8 cellular contexts compared by ENCODE assay signal in genomic region chr10:22251751-22252285, GRCh38. TPM values are rescaled to one million over a fixed set of nuclear protein-coding genes. Genes with fewer than 3 reads are reported as not detected.
DNase-seq lines count a peak whose midpoint lies in the region; ATAC-seq and TF ChIP-seq lines count a peak whose summit lies in the region.

No MANE protein-coding gene starts in this region.

- peak overlapping the region; percentile 88 for H3K9ac ChIP-seq in OCI-LY3 (ENCODE audit: low read length)

- peak overlapping the region; percentile 93 for H2AFZ ChIP-seq in OCI-LY3 (ENCODE audit: low read depth, low read length)
- H2AFZ ChIP-seq in neuron (ENCODE audit: low read depth, low read length): peak overlapping the region; percentile 95

- H3K79me2 ChIP-seq in OCI-LY3 (ENCODE audit: low read length): no peaks in the 10 kb centered on the region

- H3K4me3 ChIP-seq in A673 (ENCODE audit: low read depth, low read length, poor library complexity, severe bottlenecking) (peak overlapping the region; percentile 55), OCI-LY3 (ENCODE audit: low read length) (peak overlapping the region; percentile 95), gastroesophageal sphincter (peak overlapping the region; percentile 39 to 84), neuron (ENCODE audit: low read length) (peak overlapping the region; percentile 51)

- H3K4me2 ChIP-seq in OCI-LY3 (ENCODE audit: low read length): peak overlapping the region; percentile 87

- TF ChIP-seq POLR2A in gastroesophageal sphincter (IDR thresholded peaks at IDR 0.05): no peak

- no TSS peak for BruUV-seq in A673 (replicated peaks; lab: Mats Ljungman, UMichigan)

- POLR2A ChIA-PET in A673 (lab: Charles Lee; ENCODE audit: low non-redundant PET): no interaction called here

- intact Hi-C loops in A673 (cut with micrococcal nuclease; ENCODE audit: unreplicated experiment): loop anchor here (10.0 kb wide), 1 partner anchor 343 kb away; no protein-coding TSS in a partner anchor

- H3K4me1 ChIP-seq in A673 (ENCODE audit: insufficient read depth, low read length, poor library complexity, severe bottlenecking) (peaks cover 35% of the 10 kb centered on the region), OCI-LY3 (ENCODE audit: low read length) (peaks cover 3% of the 10 kb centered on the region), gastroesophageal sphincter (peaks cover 0 to 28% (median 0%) of the 10 kb centered on the region in 3 donors), neuron (ENCODE audit: insufficient read depth, low read length) (peaks cover 5% of the 10 kb centered on the region)

- H3K9me3 ChIP-seq in A673 (ENCODE audit: low read depth, low read length, poor library complexity, severe bottlenecking) (no peaks in the 10 kb centered on the region), OCI-LY3 (ENCODE audit: insufficient read depth, low read length) (no peaks in the 10 kb centered on the region), gastroesophageal sphincter (no peaks in the 10 kb centered on the region), neuron (ENCODE audit: low read length) (peaks cover 4% of the 10 kb centered on the region)

- no peak for TF ChIP-seq CTCF in A673 (conservative IDR thresholded peaks at IDR 0.05; ENCODE audit: low read depth, low read length)
- TF ChIP-seq CTCF in OCI-LY3 (IDR thresholded peaks at IDR 0.05; ENCODE audit: low read depth, low read length): no peak
- TF ChIP-seq CTCF in gastroesophageal sphincter (IDR thresholded peaks at IDR 0.05): no peak

- no peaks in the 10 kb centered on the region for H4K20me1 ChIP-seq in OCI-LY3 (ENCODE audit: insufficient read depth, low read length)

- CTCF ChIA-PET in A673 (lab: Charles Lee): no interaction called here

- H3K36me3 ChIP-seq in A673 (ENCODE audit: insufficient read depth, low read length, poor library complexity, severe bottlenecking) (no peaks in the 10 kb centered on the region), OCI-LY3 (replicated peaks; ENCODE audit: low read depth, low read length) (no peaks in the 10 kb centered on the region), gastroesophageal sphincter (peaks cover 0 to 5% of the 10 kb centered on the region in 2 donors), neuron (ENCODE audit: insufficient read depth, low read length) (no peaks in the 10 kb centered on the region)

- ATAC-seq in GM18867 (IDR thresholded peaks at IDR 0.05; ENCODE audit: unreplicated experiment) (peak; percentile 44), HG03103 (IDR thresholded peaks at IDR 0.05; ENCODE audit: low read depth, unreplicated experiment) (peak; percentile 41), gastroesophageal sphincter (peak; percentile 59)

- H3K27ac ChIP-seq in A673 (ENCODE audit: low read depth, low read length, poor library complexity, severe bottlenecking) (peak overlapping the region; percentile 86), OCI-LY3 (ENCODE audit: low read length) (peak overlapping the region; percentile 56), gastroesophageal sphincter (peak overlapping the region; percentile 82 to 96 (median 94))

- no peak for TF ChIP-seq EP300 in gastroesophageal sphincter (IDR thresholded peaks at IDR 0.05)

- DNase-seq in A673 (ENCODE audit: low spot score) (peak; percentile 77), superior temporal gyrus (ENCODE audit: extremely low spot score) (peak; percentile 85)
- DNase-seq in activated effector memory CD4-positive, alpha-beta T cell treated with anti-CD3 and anti-CD28 coated beads, Interleukin-2, amount 50 U/mL, for 16 hours: peak; percentile 88

- 0% methylated on average over 9 to 29 of the region's 32 CpGs for WGBS in gastroesophageal sphincter (ENCODE audit: low coverage in 1 of 2), 2 donors

- H3K27me3 ChIP-seq in A673 (replicated peaks; ENCODE audit: insufficient read depth, low read depth, low read length, poor library complexity) (no peaks in the 10 kb centered on the region), OCI-LY3 (ENCODE audit: low read depth, low read length) (peaks cover 27% of the 10 kb centered on the region), gastroesophageal sphincter (no peaks in the 10 kb centered on the region), neuron (ENCODE audit: insufficient read depth, low read length) (peaks cover 28% of the 10 kb centered on the region)

RNA-seq across cellular contexts. Expression of gene EBLN1, which starts 34.0 kb away (rescaled TPM):
- not detected in 2 replicates for total RNA-seq in A673 (2021)
- not detected for total RNA-seq in gastroesophageal sphincter

Comparison
In these comparisons a context has a peak if more than half of its experiments do, and no peak if none do; other contexts are left out.
1. Peak in every context shown above with its lines: DNase-seq, ATAC-seq, H3K4me3 ChIP-seq and H3K27ac ChIP-seq.